Comparison of ENCODE assay signal across 10 cellular contexts in the genomic region with DNA sequence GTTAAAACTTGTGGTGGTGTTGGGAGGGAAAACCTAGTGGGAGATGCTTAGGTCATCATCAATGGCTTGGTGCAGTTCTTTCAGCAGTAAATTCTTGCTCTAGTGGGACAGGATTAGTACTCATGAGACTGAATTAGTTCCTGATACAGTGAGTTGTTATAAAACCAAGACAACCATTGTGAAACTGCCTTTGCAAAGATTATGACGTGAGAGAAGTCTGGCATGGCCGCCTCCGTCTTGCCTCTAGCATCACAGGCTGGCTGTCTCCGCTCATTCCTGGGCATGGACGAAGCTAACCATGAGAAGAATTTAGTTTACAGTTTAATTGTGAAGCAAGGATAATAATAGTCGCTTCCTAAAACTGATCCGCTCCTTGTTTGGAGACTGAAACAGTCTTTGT.
DNase-seq lines count a peak whose midpoint lies in the region; ATAC-seq and TF ChIP-seq lines count a peak whose summit lies in the region.
"Had no signal": no experiment of that assay in that cellular context is flagged by ENCODE, and none has a peak within 500 bp of the region (broad histone marks: within the 10 kb centered on the region; RNA-seq: fewer than 3 reads in every experiment).

No MANE protein-coding gene starts in this region.

- peak overlapping the region; percentile 53 for H2AFZ ChIP-seq in mammary epithelial cell (ENCODE audit: low read depth, low read length)

- H3K27ac ChIP-seq in mammary epithelial cell (ENCODE audit: insufficient read depth, low read depth, low read length), result no peak overlapping the region
- H3K27ac ChIP-seq: C4-2B had no signal

- TF ChIP-seq CTCF in mammary epithelial cell (conservative IDR thresholded peaks at IDR 0.05 in 1 of 2, IDR thresholded peaks at IDR 0.05 in 1 of 2; ENCODE audit: extremely low read depth in 1 of 2, insufficient read depth in 1 of 2, low read depth in 1 of 2, low read length in 2 of 2), result no peak

- CTCF ChIA-PET in mammary epithelial cell (lab: Charles Lee; ENCODE audit: low non-redundant PET), result no interaction called here

- H3K9me3 ChIP-seq in mammary epithelial cell (replicated peaks; ENCODE audit: insufficient read depth, low read length) (no peaks in the 10 kb centered on the region), MG63 (no peaks in the 10 kb centered on the region)

- no peak overlapping the region for H3K4me3 ChIP-seq in mammary epithelial cell (replicated peaks in 1 of 3; ENCODE audit: insufficient read depth in 1 of 3, low read depth in 2 of 3, low read length in 3 of 3)
- H3K4me3 ChIP-seq in MG63, result no peak overlapping the region

- H3K4me1 ChIP-seq in mammary epithelial cell (ENCODE audit: insufficient read depth, low read length), result peaks cover 4% of the 10 kb centered on the region

- intact Hi-C loops in mammary epithelial cell (cut with micrococcal nuclease), result no loop called here

- BruUV-seq in mammary epithelial cell (replicated peaks; lab: Mats Ljungman, UMichigan), result no TSS peak

- no peaks in the 10 kb centered on the region for H3K36me3 ChIP-seq in mammary epithelial cell (ENCODE audit: insufficient read depth, low read length)
- H3K36me3 ChIP-seq in MG63, result no peaks in the 10 kb centered on the region

- DNase-seq in Ammon's horn (ENCODE audit: low spot score) (peak; percentile 20), mammary epithelial cell (no peak), NCI-H446 treated with DMSO at 0.1 percent for 48 hours (lab: John Stamatoyannopoulos, UW) (no peak), HK-2 (ENCODE audit: unreplicated experiment) (no peak), NCI-H1092 treated with DMSO at 0.1 percent for 48 hours (lab: John Stamatoyannopoulos, UW) (no peak), MG63 (no peak)
- DNase-seq: NCI-H1048 had no signal

- H4K20me1 ChIP-seq in mammary epithelial cell (ENCODE audit: insufficient read depth, low read length), result no peaks in the 10 kb centered on the region

- in situ Hi-C loops in mammary epithelial cell (cut with MboI; ENCODE audit: low sequenced_read_pairs in 2 of 2), result no loop called here

- 27% methylated on average over 6 of the region's 7 CpGs for WGBS in mammary epithelial cell (ENCODE audit: low coverage, missing lambda C conversion rate)

- no peak overlapping the region for H3K9ac ChIP-seq in mammary epithelial cell (ENCODE audit: insufficient read depth, low read length)

- dilution Hi-C loops in mammary epithelial cell (cut with HindIII; ENCODE audit: low sequenced_read_pairs), result no loop called here

- ATAC-seq in GM19438 (IDR thresholded peaks at IDR 0.05; ENCODE audit: low read depth, unreplicated experiment) (peak; percentile 74), HG03159 (IDR thresholded peaks at IDR 0.05; ENCODE audit: unreplicated experiment) (peak; percentile 70)

- H3K4me2 ChIP-seq in mammary epithelial cell (ENCODE audit: insufficient read depth, low read depth, low read length), result no peak overlapping the region

- H3K79me2 ChIP-seq in mammary epithelial cell (ENCODE audit: insufficient read depth, low read length), result no peaks in the 10 kb centered on the region

- no peaks in the 10 kb centered on the region for H3K27me3 ChIP-seq in mammary epithelial cell (ENCODE audit: insufficient read depth, low read length)
- H3K27me3 ChIP-seq in MG63, result peaks cover 3% of the 10 kb centered on the region; the same call in 1 of the 2 replicates
